16 cellular contexts compared by ENCODE assay signal in the genomic region with DNA sequence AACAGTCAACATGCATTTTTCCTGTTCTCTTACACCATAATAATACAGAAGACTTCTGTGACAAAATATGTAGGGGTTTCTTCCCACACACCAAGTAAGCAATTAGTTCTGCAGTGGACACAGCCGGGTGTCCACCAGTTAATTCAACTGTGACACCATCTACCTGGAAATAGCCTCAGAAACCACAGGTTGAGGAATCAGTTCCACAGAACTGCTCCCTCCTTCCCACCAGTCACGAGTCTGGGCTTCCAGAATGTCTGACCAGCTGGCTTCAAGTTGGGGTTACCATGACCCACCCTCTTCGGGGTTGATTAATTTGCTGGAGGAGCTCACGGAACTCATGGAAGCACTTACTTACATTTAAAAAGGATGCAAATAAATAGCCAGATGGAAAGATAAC. TPM values are rescaled to one million over a fixed set of nuclear protein-coding genes. Genes with fewer than 3 reads are reported as not detected.
DNase-seq lines count a peak whose midpoint lies in the region; ATAC-seq and TF ChIP-seq lines count a peak whose summit lies in the region.
"Had no signal": no experiment of that assay in that cellular context is flagged by ENCODE, and none has a peak within 500 bp of the region (broad histone marks: within the 10 kb centered on the region; RNA-seq: fewer than 3 reads in every experiment).

No MANE protein-coding gene starts in this region.

- CTCF ChIA-PET in activated CD8-positive, alpha-beta memory T cell treated with anti-CD3 and anti-CD28 coated beads, Interleukin-2, amount 10 ng/mL, durations not matched to agents 7 days and 5 days (lab: Charles Lee), result interaction anchor here (16.1 kb wide), 1 partner anchor 17 kb away, joined by 254 read pairs; a partner anchor contains a TSS

- intact Hi-C loops in natural killer cell (cut with micrococcal nuclease), result loop anchor here (5.0 kb wide), 3 partner anchors 194 to 651 kb away; a partner anchor contains a TSS
- intact Hi-C loops in activated CD4-positive, alpha-beta T cell treated with anti-CD3 and anti-CD28 coated beads, Interleukin-2, amount 10 ng/mL, durations not matched to agents 24 days and 14 days (cut with micrococcal nuclease), result loop anchor here (2.0 to 10.0 kb wide), 2 partner anchors 37 to 181 kb away; a partner anchor contains a TSS

- H3K27me3 Mint-ChIP-seq in activated CD8-positive, alpha-beta memory T cell treated with anti-CD3 and anti-CD28 coated beads, Interleukin-2, amount 10 ng/mL, durations not matched to agents 7 days and 5 days, result no peaks in the 10 kb centered on the region
- H3K27me3 Mint-ChIP-seq in natural killer cell (ENCODE audit: low read depth in 2 of 2), result no peaks in the 10 kb centered on the region
- no peaks in the 10 kb centered on the region for H3K27me3 Mint-ChIP-seq in activated CD4-positive, alpha-beta T cell treated with anti-CD3 and anti-CD28 coated beads, Interleukin-2, amount 10 ng/mL, durations not matched to agents 24 days and 14 days

- peaks cover 10% of the 10 kb centered on the region for H3K36me3 Mint-ChIP-seq in activated CD8-positive, alpha-beta memory T cell treated with anti-CD3 and anti-CD28 coated beads, Interleukin-2, amount 10 ng/mL, durations not matched to agents 7 days and 5 days
- no peaks in the 10 kb centered on the region for H3K36me3 Mint-ChIP-seq in natural killer cell
- H3K36me3 Mint-ChIP-seq in stimulated activated effector memory CD8-positive, alpha-beta T cell treated with anti-CD3 and anti-CD28 coated beads, Interleukin-12 subunit alpha, Interleukin-12 subunit beta, amount 100 ng/mL, for 72 hours, result peaks cover 22% of the 10 kb centered on the region
- H3K36me3 Mint-ChIP-seq in activated CD4-positive, alpha-beta T cell treated with anti-CD3 and anti-CD28 coated beads, Interleukin-2, amount 10 ng/mL, durations not matched to agents 24 days and 14 days (ENCODE audit: low read depth), result peaks cover 3% of the 10 kb centered on the region
- H3K36me3 Mint-ChIP-seq: CD4-positive, alpha-beta memory T cell had no signal

- TF ChIP-seq POLR2A in erythroblast (IDR thresholded peaks at IDR 0.05; ENCODE audit: low read length), result no peak

- TF ChIP-seq CTCF in natural killer cell (IDR thresholded peaks at IDR 0.05), result no peak

- DNase-seq in activated CD8-positive, alpha-beta memory T cell treated with anti-CD3 and anti-CD28 coated beads, Interleukin-2, amount 10 ng/mL, durations not matched to agents 7 days and 5 days, result no peak
- no peak for DNase-seq in activated CD8-positive, alpha-beta memory T cell treated with anti-CD3 and anti-CD28 coated beads for 24 hours
- DNase-seq in glomerular visceral epithelial cell (ENCODE audit: extremely low spot score) (peak; percentile 55), natural killer cell (no peak), erythroblast (lab: John Stamatoyannopoulos, UW) (no peak)
- no peak for DNase-seq in stimulated activated effector memory CD8-positive, alpha-beta T cell treated with anti-CD3 and anti-CD28 coated beads, Interleukin-12 subunit alpha, Interleukin-12 subunit beta, amount 100 ng/mL, for 72 hours (ENCODE audit: low spot score in 2 of 2)
- DNase-seq in activated CD4-positive, alpha-beta T cell treated with anti-CD3 and anti-CD28 coated beads, Interleukin-2, amount 10 ng/mL, durations not matched to agents 24 days and 14 days, result no peak
- DNase-seq: AML-193; Calu3; CD4-positive, alpha-beta memory T cell; DMS79 treated with DMSO at 0.1 percent for 48 hours; GM23248 had no signal

- peak overlapping the region; percentile 35 for H3K27ac Mint-ChIP-seq in activated CD8-positive, alpha-beta memory T cell treated with anti-CD3 and anti-CD28 coated beads, Interleukin-2, amount 10 ng/mL, durations not matched to agents 7 days and 5 days
- H3K27ac Mint-ChIP-seq in natural killer cell, result peak overlapping the region; percentile 97 to 98
- peak overlapping the region; percentile 79 for H3K27ac Mint-ChIP-seq in stimulated activated effector memory CD8-positive, alpha-beta T cell treated with anti-CD3 and anti-CD28 coated beads, Interleukin-12 subunit alpha, Interleukin-12 subunit beta, amount 100 ng/mL, for 72 hours
- H3K27ac Mint-ChIP-seq in activated CD4-positive, alpha-beta T cell treated with anti-CD3 and anti-CD28 coated beads, Interleukin-2, amount 10 ng/mL, durations not matched to agents 24 days and 14 days, result no peak overlapping the region

- H3K4me1 Mint-ChIP-seq in activated CD8-positive, alpha-beta memory T cell treated with anti-CD3 and anti-CD28 coated beads, Interleukin-2, amount 10 ng/mL, durations not matched to agents 7 days and 5 days, result peaks cover 91% of the 10 kb centered on the region
- H3K4me1 Mint-ChIP-seq in natural killer cell, result peaks cover 84 to 90% of the 10 kb centered on the region in 2 donors
- H3K4me1 Mint-ChIP-seq in stimulated activated effector memory CD8-positive, alpha-beta T cell treated with anti-CD3 and anti-CD28 coated beads, Interleukin-12 subunit alpha, Interleukin-12 subunit beta, amount 100 ng/mL, for 72 hours, result peaks cover 84% of the 10 kb centered on the region
- H3K4me1 Mint-ChIP-seq in activated CD4-positive, alpha-beta T cell treated with anti-CD3 and anti-CD28 coated beads, Interleukin-2, amount 10 ng/mL, durations not matched to agents 24 days and 14 days, result peaks cover 69% of the 10 kb centered on the region

- no peaks in the 10 kb centered on the region for H3K9me3 Mint-ChIP-seq in activated CD8-positive, alpha-beta memory T cell treated with anti-CD3 and anti-CD28 coated beads, Interleukin-2, amount 10 ng/mL, durations not matched to agents 7 days and 5 days (ENCODE audit: low read depth)
- no peaks in the 10 kb centered on the region for H3K9me3 Mint-ChIP-seq in natural killer cell
- H3K9me3 Mint-ChIP-seq in stimulated activated effector memory CD8-positive, alpha-beta T cell treated with anti-CD3 and anti-CD28 coated beads, Interleukin-12 subunit alpha, Interleukin-12 subunit beta, amount 100 ng/mL, for 72 hours, result no peaks in the 10 kb centered on the region
- H3K9me3 Mint-ChIP-seq in activated CD4-positive, alpha-beta T cell treated with anti-CD3 and anti-CD28 coated beads, Interleukin-2, amount 10 ng/mL, durations not matched to agents 24 days and 14 days, result peaks cover 4% of the 10 kb centered on the region

- no peak for ATAC-seq in activated CD8-positive, alpha-beta memory T cell treated with anti-CD3 and anti-CD28 coated beads, Interleukin-2, amount 10 ng/mL, durations not matched to agents 7 days and 5 days
- ATAC-seq in natural killer cell (no peak), GM19452 (IDR thresholded peaks at IDR 0.05; ENCODE audit: unreplicated experiment) (no peak)
- no peak for ATAC-seq in stimulated activated effector memory CD8-positive, alpha-beta T cell treated with anti-CD3 and anti-CD28 coated beads, Interleukin-12 subunit alpha, Interleukin-12 subunit beta, amount 100 ng/mL, for 72 hours
- ATAC-seq: A549 had no signal

- no peak overlapping the region for H3K4me3 Mint-ChIP-seq in activated CD8-positive, alpha-beta memory T cell treated with anti-CD3 and anti-CD28 coated beads, Interleukin-2, amount 10 ng/mL, durations not matched to agents 7 days and 5 days
- no peak overlapping the region for H3K4me3 Mint-ChIP-seq in natural killer cell
- no peak overlapping the region for H3K4me3 Mint-ChIP-seq in stimulated activated effector memory CD8-positive, alpha-beta T cell treated with anti-CD3 and anti-CD28 coated beads, Interleukin-12 subunit alpha, Interleukin-12 subunit beta, amount 100 ng/mL, for 72 hours
- H3K4me3 Mint-ChIP-seq in activated CD4-positive, alpha-beta T cell treated with anti-CD3 and anti-CD28 coated beads, Interleukin-2, amount 10 ng/mL, durations not matched to agents 24 days and 14 days, result no peak overlapping the region
- H3K4me3 Mint-ChIP-seq: CD4-positive, alpha-beta memory T cell had no signal

RNA-seq across cellular contexts. Expression of a gene that starts 13.6 kb away (rescaled TPM):
- total RNA-seq in activated CD8-positive, alpha-beta memory T cell treated with anti-CD3 and anti-CD28 coated beads, Interleukin-2, amount 10 ng/mL, durations not matched to agents 7 days and 5 days, result 1,000 to 10,000 TPM in 1 of 2 experiments, 100 to 1,000 TPM in 1; 973 to 1,249 TPM
- total RNA-seq in natural killer cell, result 1,000 to 10,000 TPM in 1 of 3 donors, 100 to 1,000 TPM in 2; 793 to 1,167 (median 825) TPM
- 19.6 and 20.7 TPM in 2 replicates for total RNA-seq in activated CD4-positive, alpha-beta T cell treated with anti-CD3 and anti-CD28 coated beads, Interleukin-2, amount 10 ng/mL, durations not matched to agents 24 days and 14 days
- total RNA-seq: GM23248, H4, HT-29 had no signal

RNA-seq across cellular contexts. Expression of a gene that starts 25.1 kb away (rescaled TPM):
- 1 to 10 TPM; 6.4 to 6.7 TPM for total RNA-seq in activated CD8-positive, alpha-beta memory T cell treated with anti-CD3 and anti-CD28 coated beads, Interleukin-2, amount 10 ng/mL, durations not matched to agents 7 days and 5 days
- 10 to 100 TPM in 2 of 3 donors, 1 to 10 TPM in 1; 10.0 to 24.1 (median 15.1) TPM for total RNA-seq in natural killer cell
- total RNA-seq in activated CD4-positive, alpha-beta T cell treated with anti-CD3 and anti-CD28 coated beads, Interleukin-2, amount 10 ng/mL, durations not matched to agents 24 days and 14 days, result 0.14 TPM in 1 of 2 replicates, not detected in the other
- total RNA-seq: Calu3, GM23248, H4, HT-29 had no signal

RNA-seq across cellular contexts. Expression of a gene that starts 36.8 kb away (rescaled TPM):
- 10 to 100 TPM; 13.5 to 18.5 TPM for total RNA-seq in activated CD8-positive, alpha-beta memory T cell treated with anti-CD3 and anti-CD28 coated beads, Interleukin-2, amount 10 ng/mL, durations not matched to agents 7 days and 5 days
- under 1 TPM; 0.48 to 1.00 (median 0.61) TPM for total RNA-seq in natural killer cell
- total RNA-seq in activated CD4-positive, alpha-beta T cell treated with anti-CD3 and anti-CD28 coated beads, Interleukin-2, amount 10 ng/mL, durations not matched to agents 24 days and 14 days, result 2.6 and 2.9 TPM in 2 replicates
- total RNA-seq: GM23248 had no signal

RNA-seq across cellular contexts. Expression of a gene that starts 49.8 kb away (rescaled TPM):
- total RNA-seq in activated CD8-positive, alpha-beta memory T cell treated with anti-CD3 and anti-CD28 coated beads, Interleukin-2, amount 10 ng/mL, durations not matched to agents 7 days and 5 days, result not detected
- not detected for total RNA-seq in natural killer cell
- not detected in 2 replicates for total RNA-seq in activated CD4-positive, alpha-beta T cell treated with anti-CD3 and anti-CD28 coated beads, Interleukin-2, amount 10 ng/mL, durations not matched to agents 24 days and 14 days
- total RNA-seq: Calu3; CD4-positive, alpha-beta memory T cell; GM23248; H4; HT-29 had no signal

Comparison
In these comparisons a context has a peak if more than half of its experiments do, and no peak if none do; other contexts are left out.
1. RNA of a gene that starts 13.6 kb away (total RNA-seq): 973 to 1,249 TPM in activated CD8-positive, alpha-beta memory T cell treated with anti-CD3 and anti-CD28 coated beads, Interleukin-2, amount 10 ng/mL, durations not matched to agents 7 days and 5 days and 793 to 1,167 TPM in natural killer cell; 19.6 to 20.7 TPM in activated CD4-positive, alpha-beta T cell treated with anti-CD3 and anti-CD28 coated beads, Interleukin-2, amount 10 ng/mL, durations not matched to agents 24 days and 14 days; every median in the first group is over 10 times any median in the second.